ENCODE assay signal across 1 cellular context in genomic region chr2:70283500-70284191, GRCh38.
TF ChIP-seq lines count a peak whose summit lies in the region.

No MANE protein-coding gene starts in this region.

TF ChIP-seq in HEK293, 187 proteins besides CTCF, POLR2A, EP300 and RAD21 (continued from another document):
- TF ChIP-seq PRDM10 (tag by site-specific recombination; IDR thresholded peaks at IDR 0.05) = 0 out of 2 replicates have a peak, but pooled peaks have one; percentile 27
